ENCODE assay signal across 2 cellular contexts in the genomic region with DNA sequence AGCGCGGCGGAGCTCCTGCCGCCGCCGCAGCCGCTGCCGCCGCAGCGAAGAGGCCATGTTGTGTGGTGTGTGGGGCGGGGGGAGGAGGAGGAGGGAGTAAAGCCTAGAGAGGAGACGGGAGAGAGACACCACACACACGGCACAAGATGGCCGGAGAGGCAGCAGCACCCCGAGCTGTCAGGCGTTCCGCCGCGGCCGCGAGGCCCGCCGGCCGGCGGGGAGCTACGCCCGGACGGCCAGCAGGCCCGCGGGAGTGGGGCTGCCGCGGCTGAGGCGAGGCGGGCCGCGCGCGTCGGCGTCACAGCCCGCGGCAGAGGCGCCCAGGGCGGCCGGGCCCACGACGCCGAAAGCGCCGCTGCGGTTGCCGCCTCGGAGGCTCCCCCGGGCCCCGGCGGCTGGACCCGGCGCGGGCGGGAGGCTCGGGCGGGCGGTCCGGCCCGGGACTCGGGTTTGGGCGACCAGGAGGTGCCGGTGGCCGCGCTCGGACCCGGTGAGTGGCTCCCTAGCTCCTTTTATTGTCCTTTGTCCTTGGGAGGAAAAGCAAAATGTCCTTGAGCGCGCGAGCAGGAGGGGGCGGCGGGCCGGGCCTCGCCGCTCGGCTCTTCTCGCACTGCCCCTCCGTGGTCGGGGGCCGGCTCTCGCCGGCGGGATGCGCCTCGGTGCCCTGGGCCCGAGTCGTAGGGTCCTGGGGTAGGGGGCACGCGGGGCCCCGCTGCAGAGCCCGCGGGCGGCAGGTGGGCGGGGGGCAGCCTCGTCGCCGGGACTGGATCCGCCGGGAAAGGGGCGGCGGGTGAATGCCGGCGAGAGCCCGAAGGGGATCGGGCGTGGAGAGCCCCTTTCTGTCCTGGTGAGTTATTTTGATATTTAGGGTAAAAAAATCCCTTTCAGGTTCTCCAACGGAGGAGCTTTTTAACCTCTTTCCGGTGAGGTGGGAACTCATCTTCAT.
TF ChIP-seq lines count a peak whose summit lies in the region.

No MANE protein-coding gene starts in this region.

TF ChIP-seq in WTC11, 78 proteins besides CTCF, POLR2A, EP300 and RAD21 (continued from another document and continues in another):
- TF ChIP-seq, protein P1, sequence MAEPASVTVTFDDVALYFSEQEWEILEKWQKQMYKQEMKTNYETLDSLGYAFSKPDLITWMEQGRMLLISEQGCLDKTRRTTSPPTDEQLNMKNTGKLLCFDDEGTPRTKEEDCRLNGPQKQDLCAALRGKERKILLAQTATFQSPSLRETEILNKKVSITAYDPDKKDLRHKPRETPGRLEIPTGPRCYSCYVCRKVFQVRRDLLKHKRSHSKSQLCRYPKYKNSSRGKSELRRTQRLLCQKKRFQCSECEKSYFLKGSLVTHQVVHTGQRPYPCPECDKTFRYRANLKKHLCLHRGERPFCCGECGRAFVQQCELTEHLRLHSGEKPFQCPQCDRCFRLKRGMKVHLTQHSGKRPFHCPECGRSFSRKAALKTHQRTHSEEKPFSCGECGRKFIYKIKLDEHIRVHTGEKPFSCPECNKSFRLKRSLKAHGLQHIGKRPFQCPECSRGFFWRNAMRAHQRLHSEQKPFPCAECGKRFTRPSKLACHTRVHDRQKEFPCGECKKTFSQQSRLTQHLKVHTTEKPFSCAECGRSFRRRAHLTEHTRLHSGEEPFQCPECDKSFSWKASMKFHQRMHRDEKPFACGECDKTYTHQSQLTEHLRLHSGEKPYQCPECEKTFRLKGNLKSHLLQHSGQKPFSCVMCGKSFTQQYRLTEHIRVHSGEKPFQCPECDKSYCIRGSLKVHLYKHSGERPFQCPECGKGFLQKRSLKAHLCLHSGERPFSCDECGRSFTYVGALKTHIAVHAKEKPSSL (CRISPR knock-in tag; conservative IDR thresholded peaks at IDR 0.05) = no peak
- no peak for TF ChIP-seq NFYB (CRISPR knock-in tag; conservative IDR thresholded peaks at IDR 0.05; ENCODE audit: low read depth)
- TF ChIP-seq FOXP1 (CRISPR knock-in tag; IDR thresholded peaks at IDR 0.05; ENCODE audit: borderline replicate concordance) = no peak
- TF ChIP-seq, protein P2, sequence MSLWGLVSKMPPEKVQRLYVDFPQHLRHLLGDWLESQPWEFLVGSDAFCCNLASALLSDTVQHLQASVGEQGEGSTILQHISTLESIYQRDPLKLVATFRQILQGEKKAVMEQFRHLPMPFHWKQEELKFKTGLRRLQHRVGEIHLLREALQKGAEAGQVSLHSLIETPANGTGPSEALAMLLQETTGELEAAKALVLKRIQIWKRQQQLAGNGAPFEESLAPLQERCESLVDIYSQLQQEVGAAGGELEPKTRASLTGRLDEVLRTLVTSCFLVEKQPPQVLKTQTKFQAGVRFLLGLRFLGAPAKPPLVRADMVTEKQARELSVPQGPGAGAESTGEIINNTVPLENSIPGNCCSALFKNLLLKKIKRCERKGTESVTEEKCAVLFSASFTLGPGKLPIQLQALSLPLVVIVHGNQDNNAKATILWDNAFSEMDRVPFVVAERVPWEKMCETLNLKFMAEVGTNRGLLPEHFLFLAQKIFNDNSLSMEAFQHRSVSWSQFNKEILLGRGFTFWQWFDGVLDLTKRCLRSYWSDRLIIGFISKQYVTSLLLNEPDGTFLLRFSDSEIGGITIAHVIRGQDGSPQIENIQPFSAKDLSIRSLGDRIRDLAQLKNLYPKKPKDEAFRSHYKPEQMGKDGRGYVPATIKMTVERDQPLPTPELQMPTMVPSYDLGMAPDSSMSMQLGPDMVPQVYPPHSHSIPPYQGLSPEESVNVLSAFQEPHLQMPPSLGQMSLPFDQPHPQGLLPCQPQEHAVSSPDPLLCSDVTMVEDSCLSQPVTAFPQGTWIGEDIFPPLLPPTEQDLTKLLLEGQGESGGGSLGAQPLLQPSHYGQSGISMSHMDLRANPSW (CRISPR knock-in tag; conservative IDR thresholded peaks at IDR 0.05; ENCODE audit: low read depth) = no peak
- TF ChIP-seq, protein P3, sequence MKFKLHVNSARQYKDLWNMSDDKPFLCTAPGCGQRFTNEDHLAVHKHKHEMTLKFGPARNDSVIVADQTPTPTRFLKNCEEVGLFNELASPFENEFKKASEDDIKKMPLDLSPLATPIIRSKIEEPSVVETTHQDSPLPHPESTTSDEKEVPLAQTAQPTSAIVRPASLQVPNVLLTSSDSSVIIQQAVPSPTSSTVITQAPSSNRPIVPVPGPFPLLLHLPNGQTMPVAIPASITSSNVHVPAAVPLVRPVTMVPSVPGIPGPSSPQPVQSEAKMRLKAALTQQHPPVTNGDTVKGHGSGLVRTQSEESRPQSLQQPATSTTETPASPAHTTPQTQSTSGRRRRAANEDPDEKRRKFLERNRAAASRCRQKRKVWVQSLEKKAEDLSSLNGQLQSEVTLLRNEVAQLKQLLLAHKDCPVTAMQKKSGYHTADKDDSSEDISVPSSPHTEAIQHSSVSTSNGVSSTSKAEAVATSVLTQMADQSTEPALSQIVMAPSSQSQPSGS (CRISPR knock-in tag; IDR thresholded peaks at IDR 0.05; ENCODE audit: borderline replicate concordance, low read depth) = no peak
- TF ChIP-seq, protein P4, sequence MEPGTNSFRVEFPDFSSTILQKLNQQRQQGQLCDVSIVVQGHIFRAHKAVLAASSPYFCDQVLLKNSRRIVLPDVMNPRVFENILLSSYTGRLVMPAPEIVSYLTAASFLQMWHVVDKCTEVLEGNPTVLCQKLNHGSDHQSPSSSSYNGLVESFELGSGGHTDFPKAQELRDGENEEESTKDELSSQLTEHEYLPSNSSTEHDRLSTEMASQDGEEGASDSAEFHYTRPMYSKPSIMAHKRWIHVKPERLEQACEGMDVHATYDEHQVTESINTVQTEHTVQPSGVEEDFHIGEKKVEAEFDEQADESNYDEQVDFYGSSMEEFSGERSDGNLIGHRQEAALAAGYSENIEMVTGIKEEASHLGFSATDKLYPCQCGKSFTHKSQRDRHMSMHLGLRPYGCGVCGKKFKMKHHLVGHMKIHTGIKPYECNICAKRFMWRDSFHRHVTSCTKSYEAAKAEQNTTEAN (CRISPR knock-in tag; IDR thresholded peaks at IDR 0.05) = no peak
- TF ChIP-seq SMAD4 (CRISPR knock-in tag; IDR thresholded peaks at IDR 0.05) = no peak
- TF ChIP-seq, protein P5, sequence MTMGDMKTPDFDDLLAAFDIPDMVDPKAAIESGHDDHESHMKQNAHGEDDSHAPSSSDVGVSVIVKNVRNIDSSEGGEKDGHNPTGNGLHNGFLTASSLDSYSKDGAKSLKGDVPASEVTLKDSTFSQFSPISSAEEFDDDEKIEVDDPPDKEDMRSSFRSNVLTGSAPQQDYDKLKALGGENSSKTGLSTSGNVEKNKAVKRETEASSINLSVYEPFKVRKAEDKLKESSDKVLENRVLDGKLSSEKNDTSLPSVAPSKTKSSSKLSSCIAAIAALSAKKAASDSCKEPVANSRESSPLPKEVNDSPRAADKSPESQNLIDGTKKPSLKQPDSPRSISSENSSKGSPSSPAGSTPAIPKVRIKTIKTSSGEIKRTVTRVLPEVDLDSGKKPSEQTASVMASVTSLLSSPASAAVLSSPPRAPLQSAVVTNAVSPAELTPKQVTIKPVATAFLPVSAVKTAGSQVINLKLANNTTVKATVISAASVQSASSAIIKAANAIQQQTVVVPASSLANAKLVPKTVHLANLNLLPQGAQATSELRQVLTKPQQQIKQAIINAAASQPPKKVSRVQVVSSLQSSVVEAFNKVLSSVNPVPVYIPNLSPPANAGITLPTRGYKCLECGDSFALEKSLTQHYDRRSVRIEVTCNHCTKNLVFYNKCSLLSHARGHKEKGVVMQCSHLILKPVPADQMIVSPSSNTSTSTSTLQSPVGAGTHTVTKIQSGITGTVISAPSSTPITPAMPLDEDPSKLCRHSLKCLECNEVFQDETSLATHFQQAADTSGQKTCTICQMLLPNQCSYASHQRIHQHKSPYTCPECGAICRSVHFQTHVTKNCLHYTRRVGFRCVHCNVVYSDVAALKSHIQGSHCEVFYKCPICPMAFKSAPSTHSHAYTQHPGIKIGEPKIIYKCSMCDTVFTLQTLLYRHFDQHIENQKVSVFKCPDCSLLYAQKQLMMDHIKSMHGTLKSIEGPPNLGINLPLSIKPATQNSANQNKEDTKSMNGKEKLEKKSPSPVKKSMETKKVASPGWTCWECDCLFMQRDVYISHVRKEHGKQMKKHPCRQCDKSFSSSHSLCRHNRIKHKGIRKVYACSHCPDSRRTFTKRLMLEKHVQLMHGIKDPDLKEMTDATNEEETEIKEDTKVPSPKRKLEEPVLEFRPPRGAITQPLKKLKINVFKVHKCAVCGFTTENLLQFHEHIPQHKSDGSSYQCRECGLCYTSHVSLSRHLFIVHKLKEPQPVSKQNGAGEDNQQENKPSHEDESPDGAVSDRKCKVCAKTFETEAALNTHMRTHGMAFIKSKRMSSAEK (CRISPR knock-in tag; IDR thresholded peaks at IDR 0.05; ENCODE audit: borderline replicate concordance) = no peak

TF ChIP-seq in H1, 55 proteins besides CTCF, POLR2A, EP300 and RAD21 (continued from another document):
- TF ChIP-seq, protein P6, sequence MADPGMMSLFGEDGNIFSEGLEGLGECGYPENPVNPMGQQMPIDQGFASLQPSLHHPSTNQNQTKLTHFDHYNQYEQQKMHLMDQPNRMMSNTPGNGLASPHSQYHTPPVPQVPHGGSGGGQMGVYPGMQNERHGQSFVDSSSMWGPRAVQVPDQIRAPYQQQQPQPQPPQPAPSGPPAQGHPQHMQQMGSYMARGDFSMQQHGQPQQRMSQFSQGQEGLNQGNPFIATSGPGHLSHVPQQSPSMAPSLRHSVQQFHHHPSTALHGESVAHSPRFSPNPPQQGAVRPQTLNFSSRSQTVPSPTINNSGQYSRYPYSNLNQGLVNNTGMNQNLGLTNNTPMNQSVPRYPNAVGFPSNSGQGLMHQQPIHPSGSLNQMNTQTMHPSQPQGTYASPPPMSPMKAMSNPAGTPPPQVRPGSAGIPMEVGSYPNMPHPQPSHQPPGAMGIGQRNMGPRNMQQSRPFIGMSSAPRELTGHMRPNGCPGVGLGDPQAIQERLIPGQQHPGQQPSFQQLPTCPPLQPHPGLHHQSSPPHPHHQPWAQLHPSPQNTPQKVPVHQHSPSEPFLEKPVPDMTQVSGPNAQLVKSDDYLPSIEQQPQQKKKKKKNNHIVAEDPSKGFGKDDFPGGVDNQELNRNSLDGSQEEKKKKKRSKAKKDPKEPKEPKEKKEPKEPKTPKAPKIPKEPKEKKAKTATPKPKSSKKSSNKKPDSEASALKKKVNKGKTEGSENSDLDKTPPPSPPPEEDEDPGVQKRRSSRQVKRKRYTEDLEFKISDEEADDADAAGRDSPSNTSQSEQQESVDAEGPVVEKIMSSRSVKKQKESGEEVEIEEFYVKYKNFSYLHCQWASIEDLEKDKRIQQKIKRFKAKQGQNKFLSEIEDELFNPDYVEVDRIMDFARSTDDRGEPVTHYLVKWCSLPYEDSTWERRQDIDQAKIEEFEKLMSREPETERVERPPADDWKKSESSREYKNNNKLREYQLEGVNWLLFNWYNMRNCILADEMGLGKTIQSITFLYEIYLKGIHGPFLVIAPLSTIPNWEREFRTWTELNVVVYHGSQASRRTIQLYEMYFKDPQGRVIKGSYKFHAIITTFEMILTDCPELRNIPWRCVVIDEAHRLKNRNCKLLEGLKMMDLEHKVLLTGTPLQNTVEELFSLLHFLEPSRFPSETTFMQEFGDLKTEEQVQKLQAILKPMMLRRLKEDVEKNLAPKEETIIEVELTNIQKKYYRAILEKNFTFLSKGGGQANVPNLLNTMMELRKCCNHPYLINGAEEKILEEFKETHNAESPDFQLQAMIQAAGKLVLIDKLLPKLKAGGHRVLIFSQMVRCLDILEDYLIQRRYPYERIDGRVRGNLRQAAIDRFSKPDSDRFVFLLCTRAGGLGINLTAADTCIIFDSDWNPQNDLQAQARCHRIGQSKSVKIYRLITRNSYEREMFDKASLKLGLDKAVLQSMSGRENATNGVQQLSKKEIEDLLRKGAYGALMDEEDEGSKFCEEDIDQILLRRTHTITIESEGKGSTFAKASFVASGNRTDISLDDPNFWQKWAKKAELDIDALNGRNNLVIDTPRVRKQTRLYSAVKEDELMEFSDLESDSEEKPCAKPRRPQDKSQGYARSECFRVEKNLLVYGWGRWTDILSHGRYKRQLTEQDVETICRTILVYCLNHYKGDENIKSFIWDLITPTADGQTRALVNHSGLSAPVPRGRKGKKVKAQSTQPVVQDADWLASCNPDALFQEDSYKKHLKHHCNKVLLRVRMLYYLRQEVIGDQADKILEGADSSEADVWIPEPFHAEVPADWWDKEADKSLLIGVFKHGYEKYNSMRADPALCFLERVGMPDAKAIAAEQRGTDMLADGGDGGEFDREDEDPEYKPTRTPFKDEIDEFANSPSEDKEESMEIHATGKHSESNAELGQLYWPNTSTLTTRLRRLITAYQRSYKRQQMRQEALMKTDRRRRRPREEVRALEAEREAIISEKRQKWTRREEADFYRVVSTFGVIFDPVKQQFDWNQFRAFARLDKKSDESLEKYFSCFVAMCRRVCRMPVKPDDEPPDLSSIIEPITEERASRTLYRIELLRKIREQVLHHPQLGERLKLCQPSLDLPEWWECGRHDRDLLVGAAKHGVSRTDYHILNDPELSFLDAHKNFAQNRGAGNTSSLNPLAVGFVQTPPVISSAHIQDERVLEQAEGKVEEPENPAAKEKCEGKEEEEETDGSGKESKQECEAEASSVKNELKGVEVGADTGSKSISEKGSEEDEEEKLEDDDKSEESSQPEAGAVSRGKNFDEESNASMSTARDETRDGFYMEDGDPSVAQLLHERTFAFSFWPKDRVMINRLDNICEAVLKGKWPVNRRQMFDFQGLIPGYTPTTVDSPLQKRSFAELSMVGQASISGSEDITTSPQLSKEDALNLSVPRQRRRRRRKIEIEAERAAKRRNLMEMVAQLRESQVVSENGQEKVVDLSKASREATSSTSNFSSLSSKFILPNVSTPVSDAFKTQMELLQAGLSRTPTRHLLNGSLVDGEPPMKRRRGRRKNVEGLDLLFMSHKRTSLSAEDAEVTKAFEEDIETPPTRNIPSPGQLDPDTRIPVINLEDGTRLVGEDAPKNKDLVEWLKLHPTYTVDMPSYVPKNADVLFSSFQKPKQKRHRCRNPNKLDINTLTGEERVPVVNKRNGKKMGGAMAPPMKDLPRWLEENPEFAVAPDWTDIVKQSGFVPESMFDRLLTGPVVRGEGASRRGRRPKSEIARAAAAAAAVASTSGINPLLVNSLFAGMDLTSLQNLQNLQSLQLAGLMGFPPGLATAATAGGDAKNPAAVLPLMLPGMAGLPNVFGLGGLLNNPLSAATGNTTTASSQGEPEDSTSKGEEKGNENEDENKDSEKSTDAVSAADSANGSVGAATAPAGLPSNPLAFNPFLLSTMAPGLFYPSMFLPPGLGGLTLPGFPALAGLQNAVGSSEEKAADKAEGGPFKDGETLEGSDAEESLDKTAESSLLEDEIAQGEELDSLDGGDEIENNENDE (IDR thresholded peaks at IDR 0.05; ENCODE audit: insufficient replicate concordance, low read length) = no peak
- TF ChIP-seq KDM4A (IDR thresholded peaks at IDR 0.05; ENCODE audit: low read depth, low read length, severe bottlenecking) (no peak), TBP (IDR thresholded peaks at IDR 0.05; ENCODE audit: low read depth, low read length) (peak; percentile 85), NANOG (IDR thresholded peaks at IDR 0.05; ENCODE audit: insufficient read depth, low read depth, low read length, poor library complexity, severe bottlenecking) (no peak), RBBP5 (IDR thresholded peaks at IDR 0.05; ENCODE audit: borderline replicate concordance, low read depth, low read length) (peak; percentile 91; the same call in 1 of the 2 replicates), POU5F1 (IDR thresholded peaks at IDR 0.05; ENCODE audit: low read depth, low read length) (no peak), TAF7 (optimal IDR thresholded peaks at IDR 0.05; ENCODE audit: borderline replicate concordance, low read depth, low read length) (peak; percentile 91), SP2 (IDR thresholded peaks at IDR 0.05; ENCODE audit: low read length) (no peak), BACH1 (IDR thresholded peaks at IDR 0.05; ENCODE audit: low read length) (no peak), EZH2 (IDR thresholded peaks at IDR 0.05; ENCODE audit: low read depth, low read length, severe bottlenecking) (no peak), SP4 (IDR thresholded peaks at IDR 0.05; ENCODE audit: low read length) (no peak), HDAC6 (IDR thresholded peaks at IDR 0.05; ENCODE audit: low read depth, low read length) (no peak)
